16 cellular contexts compared by ENCODE assay signal in genomic region chr3:114313426-114313825, GRCh38. TPM values are rescaled to one million over a fixed set of nuclear protein-coding genes. Genes with fewer than 3 reads are reported as not detected.
"Had no signal": no experiment of that assay in that cellular context is flagged by ENCODE, and none has a peak within 500 bp of the region (broad histone marks: within the 10 kb centered on the region; RNA-seq: fewer than 3 reads in every experiment).

No MANE protein-coding gene starts in this region.

- DNase-seq: activated CD4-positive, CD25-positive, alpha-beta regulatory T cell; activated CD8-positive, alpha-beta memory T cell treated with anti-CD3 and anti-CD28 coated beads, Interleukin-2, amount 50 U/mL, for 4 hours; activated naive CD8-positive, alpha-beta T cell treated with anti-CD3 and anti-CD28 coated beads, Interleukin-2, amount 10 ng/mL, durations not matched to agents 7 days and 5 days; aorta; foreskin melanocyte; nephron progenitor cell; stimulated activated CD4-positive, alpha-beta T cell treated with anti-CD3 and anti-CD28 coated beads, Interleukin-2, amount 100 ng/mL, for 48 hours; stomach; testis; upper lobe of right lung had no signal

- H3K4me1 Mint-ChIP-seq: nephron progenitor cell had no signal

- H3K4me3 Mint-ChIP-seq: activated naive CD8-positive, alpha-beta T cell treated with anti-CD3 and anti-CD28 coated beads, Interleukin-2, amount 10 ng/mL, durations not matched to agents 7 days and 5 days; dendritic cell treated with granulocyte-macrophage colony-stimulating factor and Interleukin-4, amounts not matched to agents 40 ng/mL and 50 ng/mL, for 4 days; nephron progenitor cell had no signal

- H3K27me3 Mint-ChIP-seq: activated naive CD8-positive, alpha-beta T cell treated with anti-CD3 and anti-CD28 coated beads, Interleukin-2, amount 10 ng/mL, durations not matched to agents 7 days and 5 days; dendritic cell treated with granulocyte-macrophage colony-stimulating factor and Interleukin-4, amounts not matched to agents 40 ng/mL and 50 ng/mL, for 4 days; progenitor cell of endocrine pancreas had no signal

- H3K9me3 Mint-ChIP-seq: activated naive CD8-positive, alpha-beta T cell treated with anti-CD3 and anti-CD28 coated beads, Interleukin-2, amount 10 ng/mL, durations not matched to agents 7 days and 5 days; dendritic cell treated with granulocyte-macrophage colony-stimulating factor and Interleukin-4, amounts not matched to agents 40 ng/mL and 50 ng/mL, for 4 days; nephron progenitor cell had no signal

- H3K27me3 ChIP-seq: right atrium auricular region, stomach, testis, upper lobe of right lung had no signal

- ATAC-seq: upper lobe of right lung had no signal

- H3K4me1 ChIP-seq: right atrium auricular region, stomach, testis, upper lobe of right lung had no signal

- H3K27ac Mint-ChIP-seq: activated naive CD8-positive, alpha-beta T cell treated with anti-CD3 and anti-CD28 coated beads, Interleukin-2, amount 10 ng/mL, durations not matched to agents 7 days and 5 days; dendritic cell treated with granulocyte-macrophage colony-stimulating factor and Interleukin-4, amounts not matched to agents 40 ng/mL and 50 ng/mL, for 4 days; nephron progenitor cell; progenitor cell of endocrine pancreas had no signal

- H3K9me3 ChIP-seq: right atrium auricular region, stomach, testis, upper lobe of right lung had no signal

- H3K27ac ChIP-seq: epithelial cell of prostate, right atrium auricular region, stomach, testis, upper lobe of right lung had no signal

- H3K36me3 ChIP-seq: right atrium auricular region, upper lobe of right lung had no signal

- H3K4me3 ChIP-seq: right atrium auricular region, stomach, testis, upper lobe of right lung had no signal

RNA-seq across cellular contexts. Expression of gene TIGIT, which starts 19.6 kb away (rescaled TPM):
- total RNA-seq: fibroblast of lung, progenitor cell of endocrine pancreas, skeletal muscle tissue had no signal
- polyA plus RNA-seq: fibroblast of lung had no signal
